ENCODE assay signal across 1 cellular context in the genomic region with DNA sequence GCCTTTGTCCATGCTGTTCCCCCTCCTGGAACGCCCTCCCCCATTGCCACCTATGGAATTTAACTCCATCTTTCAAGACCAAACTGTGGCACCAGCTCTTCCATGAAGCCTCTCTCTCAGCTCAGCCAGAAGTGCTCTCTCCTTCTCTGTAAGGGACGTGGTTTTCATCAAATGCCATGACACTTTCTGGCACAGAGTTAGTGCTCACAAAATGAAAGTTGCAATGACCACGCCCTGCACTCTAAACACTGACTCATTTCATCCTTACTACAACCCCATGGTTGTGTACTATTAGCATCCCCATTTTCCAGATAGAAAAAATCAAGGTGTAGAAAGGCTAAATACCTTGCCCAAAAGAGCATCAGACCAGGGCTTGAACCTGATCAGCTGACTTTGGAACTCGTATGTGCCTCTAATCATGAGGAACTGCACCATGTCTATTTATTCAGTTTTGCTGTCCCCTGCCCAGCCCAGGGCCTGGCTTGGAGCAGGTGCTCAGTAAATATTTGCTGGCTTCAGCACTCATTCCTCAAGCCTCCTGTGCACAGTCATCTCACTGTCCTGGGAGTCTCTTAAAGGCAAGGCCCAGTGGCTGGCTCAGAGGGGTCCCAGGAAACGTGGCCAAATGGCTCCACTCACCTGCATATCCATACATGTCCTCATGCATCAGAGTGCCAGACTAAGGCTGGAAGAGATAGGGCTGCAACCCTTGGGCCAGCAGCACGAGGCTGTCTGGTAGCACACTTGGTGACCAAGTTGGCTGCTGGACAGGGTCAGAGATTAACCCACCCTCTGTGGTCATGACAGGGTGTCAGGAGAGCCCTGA.
A peak's percentile ranks its signal among the peaks of the same experiment; 100 is the strongest.
TF ChIP-seq lines count a peak whose summit lies in the region.

No MANE protein-coding gene starts in this region.

TF ChIP-seq in GM12878, 131 proteins besides CTCF, POLR2A, EP300 and RAD21 (continued from another document):
- no peak for TF ChIP-seq NFYA (IDR thresholded peaks at IDR 0.05; ENCODE audit: borderline replicate concordance, low read depth, low read length)
- TF ChIP-seq ZBED1 (IDR thresholded peaks at IDR 0.05; ENCODE audit: borderline replicate concordance) = no peak
- no peak for TF ChIP-seq BCL11A (IDR thresholded peaks at IDR 0.05; ENCODE audit: low read depth, low read length)
- 0 out of 2 replicates have a peak, but pooled peaks have one; percentile 30 for TF ChIP-seq ZNF217 (IDR thresholded peaks at IDR 0.05)
- TF ChIP-seq BMI1 (IDR thresholded peaks at IDR 0.05; ENCODE audit: borderline replicate concordance) = no peak
- no peak for TF ChIP-seq HCFC1 (IDR thresholded peaks at IDR 0.05; ENCODE audit: low read length)
- no peak for TF ChIP-seq NFIC (IDR thresholded peaks at IDR 0.05; ENCODE audit: low read depth, low read length)
- peak; percentile 66 for TF ChIP-seq JUNB (IDR thresholded peaks at IDR 0.05)
- TF ChIP-seq MTA2 (IDR thresholded peaks at IDR 0.05; ENCODE audit: low read depth) = no peak
- no peak for TF ChIP-seq TARDBP (IDR thresholded peaks at IDR 0.05; ENCODE audit: borderline replicate concordance)
- TF ChIP-seq CREM (IDR thresholded peaks at IDR 0.05; ENCODE audit: low read depth) = no peak
- TF ChIP-seq DPF2 (IDR thresholded peaks at IDR 0.05) = no peak; the same call in 1 of the 2 replicates
- TF ChIP-seq ZNF274 (IDR thresholded peaks at IDR 0.05; ENCODE audit: insufficient read depth, insufficient read length) = no peak
- TF ChIP-seq PAX8 (IDR thresholded peaks at IDR 0.05) = no peak
- TF ChIP-seq, protein P1, sequence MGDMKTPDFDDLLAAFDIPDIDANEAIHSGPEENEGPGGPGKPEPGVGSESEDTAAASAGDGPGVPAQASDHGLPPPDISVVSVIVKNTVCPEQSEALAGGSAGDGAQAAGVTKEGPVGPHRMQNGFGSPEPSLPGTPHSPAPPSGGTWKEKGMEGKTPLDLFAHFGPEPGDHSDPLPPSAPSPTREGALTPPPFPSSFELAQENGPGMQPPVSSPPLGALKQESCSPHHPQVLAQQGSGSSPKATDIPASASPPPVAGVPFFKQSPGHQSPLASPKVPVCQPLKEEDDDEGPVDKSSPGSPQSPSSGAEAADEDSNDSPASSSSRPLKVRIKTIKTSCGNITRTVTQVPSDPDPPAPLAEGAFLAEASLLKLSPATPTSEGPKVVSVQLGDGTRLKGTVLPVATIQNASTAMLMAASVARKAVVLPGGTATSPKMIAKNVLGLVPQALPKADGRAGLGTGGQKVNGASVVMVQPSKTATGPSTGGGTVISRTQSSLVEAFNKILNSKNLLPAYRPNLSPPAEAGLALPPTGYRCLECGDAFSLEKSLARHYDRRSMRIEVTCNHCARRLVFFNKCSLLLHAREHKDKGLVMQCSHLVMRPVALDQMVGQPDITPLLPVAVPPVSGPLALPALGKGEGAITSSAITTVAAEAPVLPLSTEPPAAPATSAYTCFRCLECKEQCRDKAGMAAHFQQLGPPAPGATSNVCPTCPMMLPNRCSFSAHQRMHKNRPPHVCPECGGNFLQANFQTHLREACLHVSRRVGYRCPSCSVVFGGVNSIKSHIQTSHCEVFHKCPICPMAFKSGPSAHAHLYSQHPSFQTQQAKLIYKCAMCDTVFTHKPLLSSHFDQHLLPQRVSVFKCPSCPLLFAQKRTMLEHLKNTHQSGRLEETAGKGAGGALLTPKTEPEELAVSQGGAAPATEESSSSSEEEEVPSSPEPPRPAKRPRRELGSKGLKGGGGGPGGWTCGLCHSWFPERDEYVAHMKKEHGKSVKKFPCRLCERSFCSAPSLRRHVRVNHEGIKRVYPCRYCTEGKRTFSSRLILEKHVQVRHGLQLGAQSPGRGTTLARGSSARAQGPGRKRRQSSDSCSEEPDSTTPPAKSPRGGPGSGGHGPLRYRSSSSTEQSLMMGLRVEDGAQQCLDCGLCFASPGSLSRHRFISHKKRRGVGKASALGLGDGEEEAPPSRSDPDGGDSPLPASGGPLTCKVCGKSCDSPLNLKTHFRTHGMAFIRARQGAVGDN (IDR thresholded peaks at IDR 0.05) = no peak
- TF ChIP-seq, protein P2, sequence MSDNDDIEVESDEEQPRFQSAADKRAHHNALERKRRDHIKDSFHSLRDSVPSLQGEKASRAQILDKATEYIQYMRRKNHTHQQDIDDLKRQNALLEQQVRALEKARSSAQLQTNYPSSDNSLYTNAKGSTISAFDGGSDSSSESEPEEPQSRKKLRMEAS (IDR thresholded peaks at IDR 0.05; ENCODE audit: low read depth, low read length) = no peak
- TF ChIP-seq, protein P3, sequence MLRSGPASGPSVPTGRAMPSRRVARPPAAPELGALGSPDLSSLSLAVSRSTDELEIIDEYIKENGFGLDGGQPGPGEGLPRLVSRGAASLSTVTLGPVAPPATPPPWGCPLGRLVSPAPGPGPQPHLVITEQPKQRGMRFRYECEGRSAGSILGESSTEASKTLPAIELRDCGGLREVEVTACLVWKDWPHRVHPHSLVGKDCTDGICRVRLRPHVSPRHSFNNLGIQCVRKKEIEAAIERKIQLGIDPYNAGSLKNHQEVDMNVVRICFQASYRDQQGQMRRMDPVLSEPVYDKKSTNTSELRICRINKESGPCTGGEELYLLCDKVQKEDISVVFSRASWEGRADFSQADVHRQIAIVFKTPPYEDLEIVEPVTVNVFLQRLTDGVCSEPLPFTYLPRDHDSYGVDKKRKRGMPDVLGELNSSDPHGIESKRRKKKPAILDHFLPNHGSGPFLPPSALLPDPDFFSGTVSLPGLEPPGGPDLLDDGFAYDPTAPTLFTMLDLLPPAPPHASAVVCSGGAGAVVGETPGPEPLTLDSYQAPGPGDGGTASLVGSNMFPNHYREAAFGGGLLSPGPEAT (IDR thresholded peaks at IDR 0.05; ENCODE audit: low read depth) = no peak; the same call in 1 of the 2 replicates
